8 cellular contexts compared by ENCODE assay signal in the genomic region with DNA sequence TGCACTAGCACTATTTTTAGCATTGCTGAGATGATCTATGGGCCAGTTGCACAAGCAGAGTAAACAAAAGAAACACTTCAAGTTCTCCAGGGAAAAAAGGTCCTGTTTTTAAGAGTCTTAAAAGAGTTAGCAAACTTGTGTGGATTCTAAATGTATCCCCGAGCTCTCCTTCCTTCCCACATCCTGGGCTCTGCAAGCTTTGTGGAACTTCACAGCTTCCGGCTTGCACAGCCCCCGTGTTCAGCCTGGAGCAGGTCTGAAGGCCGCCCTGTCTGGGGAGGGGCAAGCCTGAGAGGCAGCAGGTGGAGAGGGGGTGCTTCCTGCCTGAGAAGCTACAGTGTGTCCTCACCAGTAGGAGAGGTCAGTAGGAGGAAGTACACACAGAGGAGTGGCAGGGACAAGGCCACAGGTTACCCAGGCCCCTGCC. TPM values are rescaled to one million over a fixed set of nuclear protein-coding genes. Genes with fewer than 3 reads are reported as not detected.
DNase-seq lines count a peak whose midpoint lies in the region; ATAC-seq, FAIRE-seq and TF ChIP-seq lines count a peak whose summit lies in the region.

No MANE protein-coding gene starts in this region.

- TF ChIP-seq EP300 in A549 (IDR thresholded peaks at IDR 0.05) = no peak

- in situ Hi-C loops in SK-MEL-5 (cut with HindIII; ENCODE audit: low pct_unique_long_range_greater_than_20kb, low sequenced_read_pairs) = no loop called here

- no peak for TF ChIP-seq RAD21 in A549 (conservative IDR thresholded peaks at IDR 0.05 in 1 of 2, IDR thresholded peaks at IDR 0.05 in 1 of 2)

- peak overlapping the region; percentile 65 for H3K4me2 ChIP-seq in A549

- no peak for FAIRE-seq in A549 (lab: Jason Lieb, UNC)

- H3K9me3 ChIP-seq in A549 = no peaks in the 10 kb centered on the region
- no peaks in the 10 kb centered on the region for H3K9me3 ChIP-seq in effector memory CD4-positive, alpha-beta T cell (ENCODE audit: control insufficient read depth, low read length)
- no peaks in the 10 kb centered on the region for H3K9me3 ChIP-seq in muscle layer of duodenum (ENCODE audit: control insufficient read depth in 1 of 2, low read length in 2 of 2)

- intact Hi-C loops in posterior vena cava (cut with DNase I) = loop anchor here in 1 of 2 donors (10.0 kb wide), 2 partner anchors 131 to 1001 kb away; partner anchors contain the start of genes CABIN1, RAB36 and RSPH14

- H3K27me3 ChIP-seq in effector memory CD4-positive, alpha-beta T cell (replicated peaks; ENCODE audit: control insufficient read depth, insufficient read depth, low read length, poor library complexity, severe bottlenecking) = no peaks in the 10 kb centered on the region
- no peaks in the 10 kb centered on the region for H3K27me3 ChIP-seq in muscle layer of duodenum (ENCODE audit: low read depth, low read length)

- WGBS in A549 (ENCODE audit: missing lambda C conversion rate) = 4% methylated on average over 4 of the region's 4 CpGs

- TF ChIP-seq CTCF in A549 (IDR thresholded peaks at IDR 0.05) (no peak), GM10248 (IDR thresholded peaks at IDR 0.05; ENCODE audit: control extremely low read depth, extremely low read depth, low read depth, missing control alignments) (no peak)

- peak; percentile 22 to 53 for DNase-seq in A549 (ENCODE audit: low read depth in 1 of 2, low spot score in 1 of 2)
- DNase-seq in GM10248 (ENCODE audit: extremely low spot score) = peak; percentile 83
- DNase-seq in HPDE6-E6E7 (ENCODE audit: extremely low spot score) = peak; percentile 34
- DNase-seq in SK-MEL-5 (ENCODE audit: low read depth, low spot score) = peak; percentile 70
- DNase-seq in effector memory CD4-positive, alpha-beta T cell = no peak
- no peak for DNase-seq in posterior vena cava (ENCODE audit: low spot score)

- H3K4me1 ChIP-seq in A549 (peaks cover 31% of the 10 kb centered on the region), muscle layer of duodenum (ENCODE audit: control insufficient read depth in 1 of 2, insufficient read depth in 2 of 2, low read length in 2 of 2) (peaks cover 38 to 75% of the 10 kb centered on the region in 2 donors)
- H3K4me1 ChIP-seq in effector memory CD4-positive, alpha-beta T cell (ENCODE audit: control insufficient read depth, insufficient read depth, low read length, poor library complexity, severe bottlenecking) = peaks cover 57% of the 10 kb centered on the region

- POLR2A ChIA-PET in A549 (lab: Yijun Ruan, JAX) = interaction anchor here (1.4 kb wide), 1 partner anchor 10 kb away, joined by 3 read pairs; no protein-coding TSS in a partner anchor
- POLR2A ChIA-PET in GM10248 (lab: Yijun Ruan, JAX) = no interaction called here

- ATAC-seq in A549 (peak; percentile 83 to 88), HG02870 (IDR thresholded peaks at IDR 0.05; ENCODE audit: unreplicated experiment) (no peak)

- H3K4me3 ChIP-seq in A549 (no peak overlapping the region), muscle layer of duodenum (ENCODE audit: low read depth in 1 of 2, low read length in 2 of 2) (peak overlapping the region; percentile 25 to 43)
- no peak overlapping the region for H3K4me3 ChIP-seq in effector memory CD4-positive, alpha-beta T cell (ENCODE audit: insufficient read depth, low read depth, low read length, poor library complexity, severe bottlenecking)

- no peaks in the 10 kb centered on the region for H3K36me3 ChIP-seq in effector memory CD4-positive, alpha-beta T cell (ENCODE audit: control insufficient read depth, insufficient read depth, low read length)
- peaks cover 0 to 5% of the 10 kb centered on the region in 2 donors for H3K36me3 ChIP-seq in muscle layer of duodenum (ENCODE audit: control insufficient read depth in 1 of 2, insufficient read depth in 2 of 2, low read length in 2 of 2)

- CTCF ChIA-PET in A549 (lab: Yijun Ruan, JAX) = interaction anchor here (1.7 to 3.1 kb wide), 2 partner anchors 10 to 43 kb away, joined by 4 to 20 read pairs; no protein-coding TSS in a partner anchor
- CTCF ChIA-PET in GM10248 (lab: Yijun Ruan, JAX) = interaction anchor here (1.2 to 8.4 kb wide), 3 partner anchors 10 to 85 kb away, joined by 3 to 74 read pairs (median 4); no protein-coding TSS in a partner anchor

- no peak for TF ChIP-seq POLR2A in A549 (IDR thresholded peaks at IDR 0.05; ENCODE audit: low read length)

- H3K27ac ChIP-seq in A549 (peak overlapping the region; percentile 69 to 80), muscle layer of duodenum (ENCODE audit: low read length) (peak overlapping the region; percentile 81)
- H3K27ac ChIP-seq in effector memory CD4-positive, alpha-beta T cell (ENCODE audit: insufficient read depth, low read length, poor library complexity, severe bottlenecking) = peak overlapping the region; percentile 51

TF ChIP-seq in A549, 52 proteins besides CTCF, POLR2A, EP300 and RAD21:
- TF ChIP-seq MAZ (IDR thresholded peaks at IDR 0.05; ENCODE audit: borderline replicate concordance, low read depth, low read length) (no peak), MAFK (IDR thresholded peaks at IDR 0.05; ENCODE audit: partially characterized antibody) (peak; percentile 83), CEBPB (IDR thresholded peaks at IDR 0.05) (peak; percentile 65 to 71; a peak in 3 of 4 replicates), CHD4 (IDR thresholded peaks at IDR 0.05; ENCODE audit: borderline replicate concordance) (no peak), HOXB5 (CRISPR knock-in tag; IDR thresholded peaks at IDR 0.05) (peak; percentile 31; the same call in 1 of the 2 replicates)

RNA-seq across cellular contexts. Expression of gene SUSD2, which starts 35.1 kb away (rescaled TPM):
- polyA plus RNA-seq in A549 (2011; rRNA removed) (12.4 and 12.7 TPM in 2 replicates), A549 (2017; fragmentation: RNase III; extraction: RNeasy Plus Mini Kit Qiagen cat#74134 plus additional on column Dnase treatment) (51.4 to 60.9 TPM (median 51.9 TPM) in 3 replicates)
- 12.0 and 14.3 TPM in 2 replicates for polyA plus RNA-seq in A549 (2012; cell fraction: cytosol; rRNA removed)
- polyA plus RNA-seq in A549 (2012; cell fraction: nucleus; rRNA removed) = 49.1 and 70.7 TPM in 2 replicates
- 9.4 and 12.1 TPM in 2 replicates for polyA minus RNA-seq in A549 (2011; rRNA and poly(A)+ RNA removed)
- total RNA-seq in SK-MEL-5 (2014; rRNA removed; shearing (Covaris generic)) = 0.03 and 0.05 TPM in 2 replicates
- 0.08 and 0.40 TPM in 2 replicates for polyA plus RNA-seq in SK-MEL-5 (2015; cell fraction: cytosol; rRNA removed)
- polyA plus RNA-seq in SK-MEL-5 (2015; cell fraction: nucleus; rRNA removed) = 0.83 and 1.5 TPM in 2 replicates
- total RNA-seq in posterior vena cava = 10 to 100 TPM; 11.9 to 29.5 TPM

Comparison
In these comparisons a context has a peak if more than half of its experiments do, and no peak if none do; other contexts are left out.
1. DNase-seq: peak in A549 (2 of 2), GM10248 (single experiment), HPDE6-E6E7 (single experiment) and SK-MEL-5 (single experiment); none in effector memory CD4-positive, alpha-beta T cell (0 of 3) and posterior vena cava (single experiment).
2. H3K4me3 ChIP-seq: peak in muscle layer of duodenum (2 of 2); none in A549 (single experiment) and effector memory CD4-positive, alpha-beta T cell (single experiment).
3. RNA of gene SUSD2, which starts 35.1 kb away (total RNA-seq): 11.9 to 29.5 TPM in posterior vena cava; 0.03 to 0.05 TPM in SK-MEL-5; every median in the first group is over 10 times any median in the second.
4. Peak in every context shown above with its lines, with median percentiles within 50 percentile points of each other: H3K27ac ChIP-seq.